Comparison of ENCODE assay signal across 19 cellular contexts in the genomic region with DNA sequence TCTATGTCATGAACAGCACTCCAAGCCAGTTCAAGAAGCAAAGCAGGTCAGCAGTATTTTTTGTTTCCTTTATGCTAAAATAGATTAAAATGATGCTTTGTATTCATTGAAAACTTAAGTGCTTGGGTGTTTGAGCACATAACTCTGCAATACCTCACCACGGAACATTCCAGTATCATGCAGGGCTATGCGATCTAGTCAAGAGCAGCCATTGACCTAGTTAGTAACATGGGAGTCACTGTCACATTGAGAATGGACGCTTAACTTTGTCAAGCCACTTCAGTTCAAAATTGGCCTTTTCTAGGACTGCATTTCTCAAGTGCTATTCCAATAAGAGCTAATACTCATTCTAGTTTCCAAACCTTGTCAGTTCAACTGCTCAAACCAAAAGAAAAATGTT.
A peak's percentile ranks its signal among the peaks of the same experiment; 100 is the strongest.
DNase-seq lines count a peak whose midpoint lies in the region; ATAC-seq, FAIRE-seq and TF ChIP-seq lines count a peak whose summit lies in the region.
"Had no signal": no experiment of that assay in that cellular context is flagged by ENCODE, and none has a peak within 500 bp of the region (broad histone marks: within the 10 kb centered on the region; RNA-seq: fewer than 3 reads in every experiment).

No MANE protein-coding gene starts in this region.

- peaks cover 2% of the 10 kb centered on the region for H3K9me3 Mint-ChIP-seq in natural killer cell treated with Interleukin-12 subunit alpha and Interleukin-12 subunit beta and Interleukin-15 and Interleukin-18, amount 100 ng/mL, for 72 hours
- H3K9me3 Mint-ChIP-seq: GM23338 had no signal

- WGBS in mesenchymal stem cell = 96% methylated on average over 3 of the region's 3 CpGs

- no peak overlapping the region for H3K9ac ChIP-seq in mesenchymal stem cell (ENCODE audit: low read length)

- H3K14ac ChIP-seq in mesenchymal stem cell (ENCODE audit: low read length in 2 of 2) = no peak overlapping the region

- H3K27me3 ChIP-seq in mesenchymal stem cell (ENCODE audit: control insufficient read depth in 1 of 2, insufficient read depth in 1 of 2, low read length in 2 of 2) = no peaks in the 10 kb centered on the region

- no peaks in the 10 kb centered on the region for H3K79me1 ChIP-seq in mesenchymal stem cell (replicated peaks; ENCODE audit: low read length, poor library complexity, severe bottlenecking)

- ATAC-seq in natural killer cell treated with Interleukin-12 subunit alpha and Interleukin-12 subunit beta and Interleukin-15 and Interleukin-18, amount 100 ng/mL, for 72 hours = no peak
- ATAC-seq: GM12878, GM23338 had no signal

- TF ChIP-seq POLR2A in GM12891 (IDR thresholded peaks at IDR 0.05; ENCODE audit: low read depth, low read length) = no peak

- H3K4me2 ChIP-seq in mesenchymal stem cell (ENCODE audit: low read length, poor library complexity, severe bottlenecking) = no peak overlapping the region
- H3K4me2 ChIP-seq: GM23338 had no signal

- no peak overlapping the region for H3K4me3 ChIP-seq in mesenchymal stem cell (ENCODE audit: insufficient read depth in 1 of 2, low read depth in 1 of 2, low read length in 2 of 2)
- H3K4me3 ChIP-seq: GM12878, GM23338, HAP-1 had no signal

- DNase-seq in GM12891 (ENCODE audit: insufficient read length, low spot score) = no peak
- peak; percentile 18 for DNase-seq in astrocyte of the hippocampus (ENCODE audit: low read depth, low spot score)
- no peak for DNase-seq in mesenchymal stem cell
- DNase-seq in 8988T = no peak
- DNase-seq in natural killer cell treated with Interleukin-12 subunit alpha and Interleukin-12 subunit beta and Interleukin-15 and Interleukin-18, amount 100 ng/mL, for 72 hours (ENCODE audit: low spot score) = no peak
- no peak for DNase-seq in H4 (ENCODE audit: low spot score)
- DNase-seq: C1 segment of cervical spinal cord; Calu3; CD4-positive, alpha-beta memory T cell; COR-L47; DMS79; EL; GDM1; HFFc6 had no signal

- H3K9me3 ChIP-seq in mesenchymal stem cell (ENCODE audit: control insufficient read depth, low read length) = no peaks in the 10 kb centered on the region
- H3K9me3 ChIP-seq: HAP-1 had no signal

- no peaks in the 10 kb centered on the region for H3K36me3 ChIP-seq in mesenchymal stem cell (ENCODE audit: control insufficient read depth in 1 of 2, insufficient read depth in 2 of 2, low read depth in 1 of 2, low read length in 2 of 2)
- H3K36me3 ChIP-seq: HAP-1 had no signal

- H2BK120ac ChIP-seq in mesenchymal stem cell (ENCODE audit: low read depth, low read length) = no peak overlapping the region

- H3K27me3 Mint-ChIP-seq in natural killer cell treated with Interleukin-12 subunit alpha and Interleukin-12 subunit beta and Interleukin-15 and Interleukin-18, amount 100 ng/mL, for 72 hours = no peaks in the 10 kb centered on the region
- H3K27me3 Mint-ChIP-seq: CD4-positive, alpha-beta memory T cell had no signal

- H3K27ac Mint-ChIP-seq in natural killer cell treated with Interleukin-12 subunit alpha and Interleukin-12 subunit beta and Interleukin-15 and Interleukin-18, amount 100 ng/mL, for 72 hours = no peak overlapping the region
- H3K27ac Mint-ChIP-seq: CD4-positive, alpha-beta memory T cell; GM23338; HFFc6 had no signal

- no peak overlapping the region for H2BK12ac ChIP-seq in mesenchymal stem cell (ENCODE audit: low read length in 2 of 2)

- no peak overlapping the region for H3K23ac ChIP-seq in mesenchymal stem cell (ENCODE audit: low read length in 2 of 2)

- H4K8ac ChIP-seq in mesenchymal stem cell (ENCODE audit: low read length) = no peak overlapping the region

- no peak overlapping the region for H2AK5ac ChIP-seq in mesenchymal stem cell (ENCODE audit: low read length, severe bottlenecking)

- H3K4me1 Mint-ChIP-seq in natural killer cell treated with Interleukin-12 subunit alpha and Interleukin-12 subunit beta and Interleukin-15 and Interleukin-18, amount 100 ng/mL, for 72 hours (ENCODE audit: low read depth in 2 of 2) = no peaks in the 10 kb centered on the region
- H3K4me1 Mint-ChIP-seq: CD4-positive, alpha-beta memory T cell had no signal

- no peak overlapping the region for H2BK5ac ChIP-seq in mesenchymal stem cell (ENCODE audit: low read depth, low read length, poor library complexity, severe bottlenecking)

- H3K36me3 Mint-ChIP-seq in natural killer cell treated with Interleukin-12 subunit alpha and Interleukin-12 subunit beta and Interleukin-15 and Interleukin-18, amount 100 ng/mL, for 72 hours = no peaks in the 10 kb centered on the region
- H3K36me3 Mint-ChIP-seq: CD4-positive, alpha-beta memory T cell had no signal

- no peak overlapping the region for H4K91ac ChIP-seq in mesenchymal stem cell (ENCODE audit: low read length)

- no peak overlapping the region for H2AFZ ChIP-seq in mesenchymal stem cell (ENCODE audit: low read depth, low read length)
- H2AFZ ChIP-seq: GM23338 had no signal

- no peak overlapping the region for H3K4me3 Mint-ChIP-seq in natural killer cell treated with Interleukin-12 subunit alpha and Interleukin-12 subunit beta and Interleukin-15 and Interleukin-18, amount 100 ng/mL, for 72 hours
- H3K4me3 Mint-ChIP-seq: CD4-positive, alpha-beta memory T cell; GM23338; HFFc6 had no signal

- FAIRE-seq in GM12891 (lab: Jason Lieb, UNC) = peak; percentile 9
- FAIRE-seq: GM12878, GM18507, H54 had no signal

- no peak overlapping the region for H3K18ac ChIP-seq in mesenchymal stem cell (ENCODE audit: low read depth in 1 of 2, low read length in 2 of 2)

- no peak overlapping the region for H2BK15ac ChIP-seq in mesenchymal stem cell (ENCODE audit: low read depth, poor library complexity, severe bottlenecking)

- H3K27ac ChIP-seq in mesenchymal stem cell (ENCODE audit: low read length, poor library complexity, severe bottlenecking) = peak overlapping the region; percentile 47

- no peaks in the 10 kb centered on the region for H3K4me1 ChIP-seq in mesenchymal stem cell (ENCODE audit: control insufficient read depth, insufficient read depth, low read depth, low read length)
- H3K4me1 ChIP-seq: HAP-1 had no signal

- H3K4ac ChIP-seq in mesenchymal stem cell (ENCODE audit: low read depth in 1 of 2, low read length in 2 of 2) = no peak overlapping the region

TF ChIP-seq in GM12891, 5 proteins besides CTCF, POLR2A, EP300 and RAD21:
- TF ChIP-seq POU2F2 (IDR thresholded peaks at IDR 0.05; ENCODE audit: low read depth, low read length) (no peak), PAX5 (IDR thresholded peaks at IDR 0.05; ENCODE audit: insufficient read depth, low read length, severe bottlenecking) (no peak), POLR2AphosphoS5 (IDR thresholded peaks at IDR 0.05; ENCODE audit: low read depth, low read length) (no peak), SPI1 (IDR thresholded peaks at IDR 0.05; ENCODE audit: low read depth, low read length) (no peak), TAF1 (IDR thresholded peaks at IDR 0.05; ENCODE audit: low read depth, low read length) (no peak)
